In the genomic region with DNA sequence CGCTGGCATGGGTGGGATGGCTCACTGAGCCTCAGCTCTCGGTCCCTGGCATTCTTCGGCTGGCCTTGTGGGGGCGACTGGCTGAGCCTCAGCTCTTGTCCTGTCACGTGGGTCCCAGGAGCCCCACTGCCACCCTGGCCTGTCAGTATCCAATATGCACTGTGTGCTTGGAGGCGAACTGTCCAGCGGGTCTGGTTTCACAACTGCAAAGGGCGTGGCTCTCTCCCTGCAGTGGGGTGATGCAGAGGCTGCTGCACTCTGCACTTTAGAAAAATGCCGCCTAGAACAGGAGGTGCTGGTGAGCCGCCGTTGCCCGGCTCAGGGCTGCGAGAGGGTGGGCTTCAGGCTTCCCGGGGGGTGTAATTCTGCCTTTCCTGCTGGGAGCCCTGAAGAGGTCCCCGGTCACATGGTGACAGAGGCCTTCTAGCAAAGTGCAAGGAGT, we compare ENCODE assay signal across 1 cellular context.
TF ChIP-seq lines count a peak whose summit lies in the region.

No MANE protein-coding gene starts in this region.

TF ChIP-seq in HepG2, 621 proteins besides CTCF, POLR2A, EP300 and RAD21 (continued from another document and continues in another):
- TF ChIP-seq, protein P1, sequence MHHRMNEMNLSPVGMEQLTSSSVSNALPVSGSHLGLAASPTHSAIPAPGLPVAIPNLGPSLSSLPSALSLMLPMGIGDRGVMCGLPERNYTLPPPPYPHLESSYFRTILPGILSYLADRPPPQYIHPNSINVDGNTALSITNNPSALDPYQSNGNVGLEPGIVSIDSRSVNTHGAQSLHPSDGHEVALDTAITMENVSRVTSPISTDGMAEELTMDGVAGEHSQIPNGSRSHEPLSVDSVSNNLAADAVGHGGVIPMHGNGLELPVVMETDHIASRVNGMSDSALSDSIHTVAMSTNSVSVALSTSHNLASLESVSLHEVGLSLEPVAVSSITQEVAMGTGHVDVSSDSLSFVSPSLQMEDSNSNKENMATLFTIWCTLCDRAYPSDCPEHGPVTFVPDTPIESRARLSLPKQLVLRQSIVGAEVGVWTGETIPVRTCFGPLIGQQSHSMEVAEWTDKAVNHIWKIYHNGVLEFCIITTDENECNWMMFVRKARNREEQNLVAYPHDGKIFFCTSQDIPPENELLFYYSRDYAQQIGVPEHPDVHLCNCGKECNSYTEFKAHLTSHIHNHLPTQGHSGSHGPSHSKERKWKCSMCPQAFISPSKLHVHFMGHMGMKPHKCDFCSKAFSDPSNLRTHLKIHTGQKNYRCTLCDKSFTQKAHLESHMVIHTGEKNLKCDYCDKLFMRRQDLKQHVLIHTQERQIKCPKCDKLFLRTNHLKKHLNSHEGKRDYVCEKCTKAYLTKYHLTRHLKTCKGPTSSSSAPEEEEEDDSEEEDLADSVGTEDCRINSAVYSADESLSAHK (CRISPR knock-in tag; IDR thresholded peaks at IDR 0.05; ENCODE audit: borderline replicate concordance): no peak
- TF ChIP-seq ZBTB20 (CRISPR knock-in tag; IDR thresholded peaks at IDR 0.05; ENCODE audit: borderline replicate concordance, low read depth) (no peak), ZFP90 (CRISPR knock-in tag; IDR thresholded peaks at IDR 0.05; ENCODE audit: borderline replicate concordance) (no peak), ZC3H4 (CRISPR knock-in tag; IDR thresholded peaks at IDR 0.05; ENCODE audit: borderline replicate concordance) (no peak), RXRA (CRISPR knock-in tag; IDR thresholded peaks at IDR 0.05) (peak; percentile 55; the same call in 1 of the 2 replicates), ZNF761 (CRISPR knock-in tag; conservative IDR thresholded peaks at IDR 0.05) (peak; percentile 71; the same call in 1 of the 2 replicates), POLR2AphosphoS2 (IDR thresholded peaks at IDR 0.05; ENCODE audit: low read depth, low read length) (no peak), ZNF251 (CRISPR knock-in tag; IDR thresholded peaks at IDR 0.05) (no peak), ZNF737 (CRISPR knock-in tag; IDR thresholded peaks at IDR 0.05; ENCODE audit: borderline replicate concordance) (no peak), ZNF557 (CRISPR knock-in tag; IDR thresholded peaks at IDR 0.05) (no peak), ZNF224 (CRISPR knock-in tag; IDR thresholded peaks at IDR 0.05) (no peak), ZKSCAN5 (CRISPR knock-in tag; IDR thresholded peaks at IDR 0.05) (no peak), ZKSCAN1 (IDR thresholded peaks at IDR 0.05; ENCODE audit: low read length) (no peak), MEIS2 (CRISPR knock-in tag; IDR thresholded peaks at IDR 0.05) (no peak), ZNF296 (CRISPR knock-in tag; conservative IDR thresholded peaks at IDR 0.05) (no peak), ZNF543 (CRISPR knock-in tag; IDR thresholded peaks at IDR 0.05) (no peak), TSC22D2 (CRISPR knock-in tag; IDR thresholded peaks at IDR 0.05; ENCODE audit: borderline replicate concordance) (no peak), ZC3H13 (CRISPR knock-in tag; IDR thresholded peaks at IDR 0.05) (no peak), RORA (CRISPR knock-in tag; IDR thresholded peaks at IDR 0.05) (no peak), CREB1 (IDR thresholded peaks at IDR 0.05) (no peak), CREB1 (CRISPR knock-in tag; IDR thresholded peaks at IDR 0.05) (no peak), SIX4 (CRISPR knock-in tag; IDR thresholded peaks at IDR 0.05) (no peak), ZBTB1 (CRISPR knock-in tag; IDR thresholded peaks at IDR 0.05; ENCODE audit: borderline replicate concordance) (no peak), NR2F1 (CRISPR knock-in tag; IDR thresholded peaks at IDR 0.05) (no peak)
- TF ChIP-seq, protein P2, sequence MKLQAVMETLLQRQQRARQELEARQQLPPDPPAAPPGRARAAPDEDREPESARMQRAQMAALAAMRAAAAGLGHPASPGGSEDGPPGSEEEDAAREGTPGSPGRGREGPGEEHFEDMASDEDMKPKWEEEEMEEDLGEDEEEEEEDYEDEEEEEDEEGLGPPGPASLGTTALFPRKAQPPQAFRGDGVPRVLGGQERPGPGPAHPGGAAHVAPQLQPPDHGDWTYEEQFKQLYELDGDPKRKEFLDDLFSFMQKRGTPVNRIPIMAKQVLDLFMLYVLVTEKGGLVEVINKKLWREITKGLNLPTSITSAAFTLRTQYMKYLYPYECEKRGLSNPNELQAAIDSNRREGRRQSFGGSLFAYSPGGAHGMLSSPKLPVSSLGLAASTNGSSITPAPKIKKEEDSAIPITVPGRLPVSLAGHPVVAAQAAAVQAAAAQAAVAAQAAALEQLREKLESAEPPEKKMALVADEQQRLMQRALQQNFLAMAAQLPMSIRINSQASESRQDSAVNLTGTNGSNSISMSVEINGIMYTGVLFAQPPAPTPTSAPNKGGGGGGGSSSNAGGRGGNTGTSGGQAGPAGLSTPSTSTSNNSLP (IDR thresholded peaks at IDR 0.05; ENCODE audit: low read depth, low read length): no peak
- TF ChIP-seq, protein P3, sequence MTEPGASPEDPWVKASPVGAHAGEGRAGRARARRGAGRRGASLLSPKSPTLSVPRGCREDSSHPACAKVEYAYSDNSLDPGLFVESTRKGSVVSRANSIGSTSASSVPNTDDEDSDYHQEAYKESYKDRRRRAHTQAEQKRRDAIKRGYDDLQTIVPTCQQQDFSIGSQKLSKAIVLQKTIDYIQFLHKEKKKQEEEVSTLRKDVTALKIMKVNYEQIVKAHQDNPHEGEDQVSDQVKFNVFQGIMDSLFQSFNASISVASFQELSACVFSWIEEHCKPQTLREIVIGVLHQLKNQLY (CRISPR knock-in tag; IDR thresholded peaks at IDR 0.05): no peak
- TF ChIP-seq, protein P4, sequence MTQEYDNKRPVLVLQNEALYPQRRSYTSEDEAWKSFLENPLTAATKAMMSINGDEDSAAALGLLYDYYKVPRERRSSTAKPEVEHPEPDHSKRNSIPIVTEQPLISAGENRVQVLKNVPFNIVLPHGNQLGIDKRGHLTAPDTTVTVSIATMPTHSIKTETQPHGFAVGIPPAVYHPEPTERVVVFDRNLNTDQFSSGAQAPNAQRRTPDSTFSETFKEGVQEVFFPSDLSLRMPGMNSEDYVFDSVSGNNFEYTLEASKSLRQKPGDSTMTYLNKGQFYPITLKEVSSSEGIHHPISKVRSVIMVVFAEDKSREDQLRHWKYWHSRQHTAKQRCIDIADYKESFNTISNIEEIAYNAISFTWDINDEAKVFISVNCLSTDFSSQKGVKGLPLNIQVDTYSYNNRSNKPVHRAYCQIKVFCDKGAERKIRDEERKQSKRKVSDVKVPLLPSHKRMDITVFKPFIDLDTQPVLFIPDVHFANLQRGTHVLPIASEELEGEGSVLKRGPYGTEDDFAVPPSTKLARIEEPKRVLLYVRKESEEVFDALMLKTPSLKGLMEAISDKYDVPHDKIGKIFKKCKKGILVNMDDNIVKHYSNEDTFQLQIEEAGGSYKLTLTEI (CRISPR knock-in tag; conservative IDR thresholded peaks at IDR 0.05): no peak
- TF ChIP-seq, protein P5, sequence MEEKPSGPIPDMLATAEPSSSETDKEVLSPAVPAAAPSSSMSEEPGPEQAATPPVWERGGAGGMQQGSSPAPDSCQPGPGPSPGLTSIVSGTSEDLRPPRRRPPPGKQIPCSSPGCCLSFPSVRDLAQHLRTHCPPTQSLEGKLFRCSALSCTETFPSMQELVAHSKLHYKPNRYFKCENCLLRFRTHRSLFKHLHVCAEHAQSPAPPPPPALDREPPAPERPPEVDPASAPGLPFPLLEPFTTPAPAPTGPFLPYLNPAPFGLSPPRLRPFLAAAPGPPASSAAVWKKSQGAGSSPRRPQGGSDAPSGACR (CRISPR knock-in tag; IDR thresholded peaks at IDR 0.05): no peak; the same call in 1 of the 2 replicates
- TF ChIP-seq, protein P6, sequence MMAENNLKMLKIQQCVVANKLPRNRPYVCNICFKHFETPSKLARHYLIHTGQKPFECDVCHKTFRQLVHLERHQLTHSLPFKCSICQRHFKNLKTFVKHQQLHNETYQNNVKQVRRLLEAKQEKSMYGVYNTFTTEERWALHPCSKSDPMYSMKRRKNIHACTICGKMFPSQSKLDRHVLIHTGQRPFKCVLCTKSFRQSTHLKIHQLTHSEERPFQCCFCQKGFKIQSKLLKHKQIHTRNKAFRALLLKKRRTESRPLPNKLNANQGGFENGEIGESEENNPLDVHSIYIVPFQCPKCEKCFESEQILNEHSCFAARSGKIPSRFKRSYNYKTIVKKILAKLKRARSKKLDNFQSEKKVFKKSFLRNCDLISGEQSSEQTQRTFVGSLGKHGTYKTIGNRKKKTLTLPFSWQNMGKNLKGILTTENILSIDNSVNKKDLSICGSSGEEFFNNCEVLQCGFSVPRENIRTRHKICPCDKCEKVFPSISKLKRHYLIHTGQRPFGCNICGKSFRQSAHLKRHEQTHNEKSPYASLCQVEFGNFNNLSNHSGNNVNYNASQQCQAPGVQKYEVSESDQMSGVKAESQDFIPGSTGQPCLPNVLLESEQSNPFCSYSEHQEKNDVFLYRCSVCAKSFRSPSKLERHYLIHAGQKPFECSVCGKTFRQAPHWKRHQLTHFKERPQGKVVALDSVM (CRISPR knock-in tag; IDR thresholded peaks at IDR 0.05): no peak
- TF ChIP-seq, protein P7, sequence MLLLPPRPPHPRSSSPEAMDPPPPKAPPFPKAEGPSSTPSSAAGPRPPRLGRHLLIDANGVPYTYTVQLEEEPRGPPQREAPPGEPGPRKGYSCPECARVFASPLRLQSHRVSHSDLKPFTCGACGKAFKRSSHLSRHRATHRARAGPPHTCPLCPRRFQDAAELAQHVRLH (CRISPR knock-in tag; IDR thresholded peaks at IDR 0.05; ENCODE audit: borderline replicate concordance, low read depth): no peak
- TF ChIP-seq, protein P8, sequence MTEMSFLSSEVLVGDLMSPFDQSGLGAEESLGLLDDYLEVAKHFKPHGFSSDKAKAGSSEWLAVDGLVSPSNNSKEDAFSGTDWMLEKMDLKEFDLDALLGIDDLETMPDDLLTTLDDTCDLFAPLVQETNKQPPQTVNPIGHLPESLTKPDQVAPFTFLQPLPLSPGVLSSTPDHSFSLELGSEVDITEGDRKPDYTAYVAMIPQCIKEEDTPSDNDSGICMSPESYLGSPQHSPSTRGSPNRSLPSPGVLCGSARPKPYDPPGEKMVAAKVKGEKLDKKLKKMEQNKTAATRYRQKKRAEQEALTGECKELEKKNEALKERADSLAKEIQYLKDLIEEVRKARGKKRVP (CRISPR knock-in tag; IDR thresholded peaks at IDR 0.05): no peak
- TF ChIP-seq, protein P9, sequence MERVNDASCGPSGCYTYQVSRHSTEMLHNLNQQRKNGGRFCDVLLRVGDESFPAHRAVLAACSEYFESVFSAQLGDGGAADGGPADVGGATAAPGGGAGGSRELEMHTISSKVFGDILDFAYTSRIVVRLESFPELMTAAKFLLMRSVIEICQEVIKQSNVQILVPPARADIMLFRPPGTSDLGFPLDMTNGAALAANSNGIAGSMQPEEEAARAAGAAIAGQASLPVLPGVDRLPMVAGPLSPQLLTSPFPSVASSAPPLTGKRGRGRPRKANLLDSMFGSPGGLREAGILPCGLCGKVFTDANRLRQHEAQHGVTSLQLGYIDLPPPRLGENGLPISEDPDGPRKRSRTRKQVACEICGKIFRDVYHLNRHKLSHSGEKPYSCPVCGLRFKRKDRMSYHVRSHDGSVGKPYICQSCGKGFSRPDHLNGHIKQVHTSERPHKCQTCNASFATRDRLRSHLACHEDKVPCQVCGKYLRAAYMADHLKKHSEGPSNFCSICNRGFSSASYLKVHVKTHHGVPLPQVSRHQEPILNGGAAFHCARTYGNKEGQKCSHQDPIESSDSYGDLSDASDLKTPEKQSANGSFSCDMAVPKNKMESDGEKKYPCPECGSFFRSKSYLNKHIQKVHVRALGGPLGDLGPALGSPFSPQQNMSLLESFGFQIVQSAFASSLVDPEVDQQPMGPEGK (CRISPR knock-in tag; IDR thresholded peaks at IDR 0.05): peak; percentile 59
- TF ChIP-seq, protein P10, sequence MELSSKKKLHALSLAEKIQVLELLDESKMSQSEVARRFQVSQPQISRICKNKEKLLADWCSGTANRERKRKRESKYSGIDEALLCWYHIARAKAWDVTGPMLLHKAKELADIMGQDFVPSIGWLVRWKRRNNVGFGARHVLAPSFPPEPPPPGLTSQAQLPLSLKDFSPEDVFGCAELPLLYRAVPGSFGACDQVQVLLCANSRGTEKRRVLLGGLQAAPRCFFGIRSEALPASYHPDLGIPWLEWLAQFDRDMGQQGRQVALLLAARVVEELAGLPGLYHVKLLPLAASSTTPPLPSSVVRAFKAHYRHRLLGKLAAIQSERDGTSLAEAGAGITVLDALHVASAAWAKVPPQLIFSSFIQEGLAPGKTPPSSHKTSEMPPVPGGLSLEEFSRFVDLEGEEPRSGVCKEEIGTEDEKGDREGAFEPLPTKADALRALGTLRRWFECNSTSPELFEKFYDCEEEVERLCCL (CRISPR knock-in tag; IDR thresholded peaks at IDR 0.05; ENCODE audit: borderline replicate concordance): no peak
